In the genomic region with DNA sequence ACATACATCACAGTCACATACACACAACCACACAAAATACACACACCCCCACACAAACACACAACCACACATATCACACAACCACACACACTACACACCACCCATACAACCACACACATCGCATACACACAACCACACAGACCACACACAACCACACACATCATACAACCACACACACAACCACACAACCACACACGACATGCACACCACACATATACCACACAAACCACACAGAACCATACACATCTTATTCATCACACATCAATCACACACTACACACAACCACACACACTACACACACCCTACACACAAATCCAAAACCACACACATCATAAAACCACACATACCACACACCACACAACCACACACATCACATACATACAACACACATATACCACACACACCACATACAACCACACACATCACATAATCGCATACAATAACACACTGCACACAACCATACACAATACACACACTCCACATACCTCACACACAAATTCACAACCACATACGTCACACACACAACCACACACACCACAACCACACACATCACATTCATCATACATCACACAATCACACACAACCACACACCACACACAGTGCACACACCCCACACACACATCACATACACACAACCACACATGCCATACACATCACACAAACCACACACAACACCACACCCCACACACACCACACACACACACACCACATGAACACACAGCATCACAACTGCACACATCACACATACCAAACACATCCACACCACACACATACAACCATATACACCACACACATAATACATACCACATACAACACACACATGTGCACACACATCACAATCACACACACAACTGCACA, we compare ENCODE assay signal across 2 cellular contexts.
TF ChIP-seq lines count a peak whose summit lies in the region.

No MANE protein-coding gene starts in this region.

TF ChIP-seq in IMR-90, 13 proteins besides CTCF, POLR2A, EP300 and RAD21:
- no peak for TF ChIP-seq BHLHE40 (IDR thresholded peaks at IDR 0.05; ENCODE audit: low read depth, low read length)

TF ChIP-seq in K562, 482 proteins besides CTCF, POLR2A, EP300 and RAD21 (continues in another document):
- TF ChIP-seq RBM22 (IDR thresholded peaks at IDR 0.05; ENCODE audit: low read depth, low read length, poor library complexity, severe bottlenecking): no peak
- TF ChIP-seq, protein P1, sequence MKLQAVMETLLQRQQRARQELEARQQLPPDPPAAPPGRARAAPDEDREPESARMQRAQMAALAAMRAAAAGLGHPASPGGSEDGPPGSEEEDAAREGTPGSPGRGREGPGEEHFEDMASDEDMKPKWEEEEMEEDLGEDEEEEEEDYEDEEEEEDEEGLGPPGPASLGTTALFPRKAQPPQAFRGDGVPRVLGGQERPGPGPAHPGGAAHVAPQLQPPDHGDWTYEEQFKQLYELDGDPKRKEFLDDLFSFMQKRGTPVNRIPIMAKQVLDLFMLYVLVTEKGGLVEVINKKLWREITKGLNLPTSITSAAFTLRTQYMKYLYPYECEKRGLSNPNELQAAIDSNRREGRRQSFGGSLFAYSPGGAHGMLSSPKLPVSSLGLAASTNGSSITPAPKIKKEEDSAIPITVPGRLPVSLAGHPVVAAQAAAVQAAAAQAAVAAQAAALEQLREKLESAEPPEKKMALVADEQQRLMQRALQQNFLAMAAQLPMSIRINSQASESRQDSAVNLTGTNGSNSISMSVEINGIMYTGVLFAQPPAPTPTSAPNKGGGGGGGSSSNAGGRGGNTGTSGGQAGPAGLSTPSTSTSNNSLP (IDR thresholded peaks at IDR 0.05; ENCODE audit: borderline replicate concordance, low read depth, low read length): no peak
- TF ChIP-seq MYBL2 (IDR thresholded peaks at IDR 0.05; ENCODE audit: low read depth): no peak
- no peak; the same call in 1 of the 2 replicates for TF ChIP-seq MYBL2 (CRISPR knock-in tag; IDR thresholded peaks at IDR 0.05; ENCODE audit: borderline replicate concordance)
- TF ChIP-seq NFE2 (IDR thresholded peaks at IDR 0.05; ENCODE audit: low read depth): no peak
- peak; percentile 66; the same call in 1 of the 2 replicates for TF ChIP-seq NBN (IDR thresholded peaks at IDR 0.05; ENCODE audit: low read depth)
- 0 out of 4 replicates have a peak, but pooled peaks have one; percentile 23 to 34 for TF ChIP-seq FOXK2 (conservative IDR thresholded peaks at IDR 0.05 in 1 of 2, IDR thresholded peaks at IDR 0.05 in 1 of 2; ENCODE audit: low read depth in 2 of 2)
- TF ChIP-seq KAT7 (CRISPR knock-in tag; IDR thresholded peaks at IDR 0.05; ENCODE audit: borderline replicate concordance): no peak
- no peak for TF ChIP-seq POLR2G (IDR thresholded peaks at IDR 0.05; ENCODE audit: low read depth, low read length)
- TF ChIP-seq, protein P2, sequence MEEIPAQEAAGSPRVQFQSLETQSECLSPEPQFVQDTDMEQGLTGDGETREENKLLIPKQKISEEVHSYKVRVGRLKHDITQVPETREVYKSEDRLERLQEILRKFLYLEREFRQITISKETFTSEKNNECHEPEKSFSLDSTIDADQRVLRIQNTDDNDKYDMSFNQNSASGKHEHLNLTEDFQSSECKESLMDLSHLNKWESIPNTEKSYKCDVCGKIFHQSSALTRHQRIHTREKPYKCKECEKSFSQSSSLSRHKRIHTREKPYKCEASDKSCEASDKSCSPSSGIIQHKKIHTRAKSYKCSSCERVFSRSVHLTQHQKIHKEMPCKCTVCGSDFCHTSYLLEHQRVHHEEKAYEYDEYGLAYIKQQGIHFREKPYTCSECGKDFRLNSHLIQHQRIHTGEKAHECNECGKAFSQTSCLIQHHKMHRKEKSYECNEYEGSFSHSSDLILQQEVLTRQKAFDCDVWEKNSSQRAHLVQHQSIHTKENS (CRISPR knock-in tag; IDR thresholded peaks at IDR 0.05): no peak
- no peak for TF ChIP-seq ZNF79 (CRISPR knock-in tag; IDR thresholded peaks at IDR 0.05; ENCODE audit: low read depth)
- TF ChIP-seq ZNF184 (CRISPR knock-in tag; IDR thresholded peaks at IDR 0.05): no peak
- TF ChIP-seq ZNF408 (CRISPR knock-in tag; IDR thresholded peaks at IDR 0.05; ENCODE audit: low read depth): no peak
- TF ChIP-seq SP2 (IDR thresholded peaks at IDR 0.05; ENCODE audit: extremely low read depth, low read depth, low read length, poor library complexity, severe bottlenecking): no peak
- TF ChIP-seq RAD51 (IDR thresholded peaks at IDR 0.05; ENCODE audit: borderline replicate concordance, low read depth): no peak
- no peak for TF ChIP-seq ZNF77 (CRISPR knock-in tag; IDR thresholded peaks at IDR 0.05)
- no peak for TF ChIP-seq ZNF785 (CRISPR knock-in tag; IDR thresholded peaks at IDR 0.05)
- TF ChIP-seq MYNN (IDR thresholded peaks at IDR 0.05): no peak
- TF ChIP-seq MYNN (CRISPR knock-in tag; IDR thresholded peaks at IDR 0.05): no peak
- TF ChIP-seq POLR2AphosphoS2 (IDR thresholded peaks at IDR 0.05; ENCODE audit: low read length): no peak
- TF ChIP-seq RBM17 (IDR thresholded peaks at IDR 0.05; ENCODE audit: borderline replicate concordance, low read depth, low read length): no peak
- TF ChIP-seq SREBF2 (CRISPR knock-in tag; IDR thresholded peaks at IDR 0.05): no peak
- TF ChIP-seq CBX8 (IDR thresholded peaks at IDR 0.05; ENCODE audit: borderline replicate concordance, extremely low read depth, low read depth, low read length, poor library complexity, severe bottlenecking): no peak
- no peak for TF ChIP-seq PPARD (CRISPR knock-in tag; IDR thresholded peaks at IDR 0.05)
- TF ChIP-seq PHF20 (IDR thresholded peaks at IDR 0.05; ENCODE audit: partially characterized antibody): peak; percentile 87
- TF ChIP-seq SETDB1 (IDR thresholded peaks at IDR 0.05; ENCODE audit: low read length): no peak
- no peak for TF ChIP-seq ZNF239 (CRISPR knock-in tag; IDR thresholded peaks at IDR 0.05)
- TF ChIP-seq, protein P3, sequence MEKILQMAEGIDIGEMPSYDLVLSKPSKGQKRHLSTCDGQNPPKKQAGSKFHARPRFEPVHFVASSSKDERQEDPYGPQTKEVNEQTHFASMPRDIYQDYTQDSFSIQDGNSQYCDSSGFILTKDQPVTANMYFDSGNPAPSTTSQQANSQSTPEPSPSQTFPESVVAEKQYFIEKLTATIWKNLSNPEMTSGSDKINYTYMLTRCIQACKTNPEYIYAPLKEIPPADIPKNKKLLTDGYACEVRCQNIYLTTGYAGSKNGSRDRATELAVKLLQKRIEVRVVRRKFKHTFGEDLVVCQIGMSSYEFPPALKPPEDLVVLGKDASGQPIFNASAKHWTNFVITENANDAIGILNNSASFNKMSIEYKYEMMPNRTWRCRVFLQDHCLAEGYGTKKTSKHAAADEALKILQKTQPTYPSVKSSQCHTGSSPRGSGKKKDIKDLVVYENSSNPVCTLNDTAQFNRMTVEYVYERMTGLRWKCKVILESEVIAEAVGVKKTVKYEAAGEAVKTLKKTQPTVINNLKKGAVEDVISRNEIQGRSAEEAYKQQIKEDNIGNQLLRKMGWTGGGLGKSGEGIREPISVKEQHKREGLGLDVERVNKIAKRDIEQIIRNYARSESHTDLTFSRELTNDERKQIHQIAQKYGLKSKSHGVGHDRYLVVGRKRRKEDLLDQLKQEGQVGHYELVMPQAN (IDR thresholded peaks at IDR 0.05; ENCODE audit: borderline replicate concordance): peak; percentile 64; the same call in 1 of the 2 replicates
- no peak for TF ChIP-seq ZNF589 (CRISPR knock-in tag; IDR thresholded peaks at IDR 0.05; ENCODE audit: low read depth)
- TF ChIP-seq, protein P4, sequence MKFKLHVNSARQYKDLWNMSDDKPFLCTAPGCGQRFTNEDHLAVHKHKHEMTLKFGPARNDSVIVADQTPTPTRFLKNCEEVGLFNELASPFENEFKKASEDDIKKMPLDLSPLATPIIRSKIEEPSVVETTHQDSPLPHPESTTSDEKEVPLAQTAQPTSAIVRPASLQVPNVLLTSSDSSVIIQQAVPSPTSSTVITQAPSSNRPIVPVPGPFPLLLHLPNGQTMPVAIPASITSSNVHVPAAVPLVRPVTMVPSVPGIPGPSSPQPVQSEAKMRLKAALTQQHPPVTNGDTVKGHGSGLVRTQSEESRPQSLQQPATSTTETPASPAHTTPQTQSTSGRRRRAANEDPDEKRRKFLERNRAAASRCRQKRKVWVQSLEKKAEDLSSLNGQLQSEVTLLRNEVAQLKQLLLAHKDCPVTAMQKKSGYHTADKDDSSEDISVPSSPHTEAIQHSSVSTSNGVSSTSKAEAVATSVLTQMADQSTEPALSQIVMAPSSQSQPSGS (CRISPR knock-in tag; IDR thresholded peaks at IDR 0.05): 0 out of 2 replicates have a peak, but pooled peaks have one; percentile 44
- TF ChIP-seq ESRRA (IDR thresholded peaks at IDR 0.05; ENCODE audit: borderline replicate concordance, low read depth): no peak
- peak; percentile 39; the same call in 1 of the 2 replicates for TF ChIP-seq ARID2 (IDR thresholded peaks at IDR 0.05)
- TF ChIP-seq, protein P5, sequence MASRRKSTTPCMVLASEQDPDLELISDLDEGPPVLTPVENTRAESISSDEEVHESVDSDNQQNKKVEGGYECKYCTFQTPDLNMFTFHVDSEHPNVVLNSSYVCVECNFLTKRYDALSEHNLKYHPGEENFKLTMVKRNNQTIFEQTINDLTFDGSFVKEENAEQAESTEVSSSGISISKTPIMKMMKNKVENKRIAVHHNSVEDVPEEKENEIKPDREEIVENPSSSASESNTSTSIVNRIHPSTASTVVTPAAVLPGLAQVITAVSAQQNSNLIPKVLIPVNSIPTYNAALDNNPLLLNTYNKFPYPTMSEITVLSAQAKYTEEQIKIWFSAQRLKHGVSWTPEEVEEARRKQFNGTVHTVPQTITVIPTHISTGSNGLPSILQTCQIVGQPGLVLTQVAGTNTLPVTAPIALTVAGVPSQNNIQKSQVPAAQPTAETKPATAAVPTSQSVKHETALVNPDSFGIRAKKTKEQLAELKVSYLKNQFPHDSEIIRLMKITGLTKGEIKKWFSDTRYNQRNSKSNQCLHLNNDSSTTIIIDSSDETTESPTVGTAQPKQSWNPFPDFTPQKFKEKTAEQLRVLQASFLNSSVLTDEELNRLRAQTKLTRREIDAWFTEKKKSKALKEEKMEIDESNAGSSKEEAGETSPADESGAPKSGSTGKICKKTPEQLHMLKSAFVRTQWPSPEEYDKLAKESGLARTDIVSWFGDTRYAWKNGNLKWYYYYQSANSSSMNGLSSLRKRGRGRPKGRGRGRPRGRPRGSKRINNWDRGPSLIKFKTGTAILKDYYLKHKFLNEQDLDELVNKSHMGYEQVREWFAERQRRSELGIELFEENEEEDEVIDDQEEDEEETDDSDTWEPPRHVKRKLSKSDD (conservative IDR thresholded peaks at IDR 0.05; ENCODE audit: low read length): no peak; the same call in 1 of the 2 replicates
- no peak for TF ChIP-seq POLR3A (IDR thresholded peaks at IDR 0.05; ENCODE audit: borderline replicate concordance, extremely low read depth, insufficient read depth, insufficient read length)
- TF ChIP-seq MCM7 (IDR thresholded peaks at IDR 0.05): peak in 1 of 2 experiments; percentile 88; a peak in 2 of 4 replicates
- TF ChIP-seq, protein P6, sequence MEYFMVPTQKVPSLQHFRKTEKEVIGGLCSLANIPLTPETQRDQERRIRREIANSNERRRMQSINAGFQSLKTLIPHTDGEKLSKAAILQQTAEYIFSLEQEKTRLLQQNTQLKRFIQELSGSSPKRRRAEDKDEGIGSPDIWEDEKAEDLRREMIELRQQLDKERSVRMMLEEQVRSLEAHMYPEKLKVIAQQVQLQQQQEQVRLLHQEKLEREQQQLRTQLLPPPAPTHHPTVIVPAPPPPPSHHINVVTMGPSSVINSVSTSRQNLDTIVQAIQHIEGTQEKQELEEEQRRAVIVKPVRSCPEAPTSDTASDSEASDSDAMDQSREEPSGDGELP (CRISPR knock-in tag; IDR thresholded peaks at IDR 0.05; ENCODE audit: borderline replicate concordance): no peak
- no peak for TF ChIP-seq ZNF583 (CRISPR knock-in tag; IDR thresholded peaks at IDR 0.05)
- TF ChIP-seq ZNF232 (CRISPR knock-in tag; IDR thresholded peaks at IDR 0.05): no peak
- TF ChIP-seq PML (IDR thresholded peaks at IDR 0.05; ENCODE audit: low read length): no peak
- TF ChIP-seq, protein P7, sequence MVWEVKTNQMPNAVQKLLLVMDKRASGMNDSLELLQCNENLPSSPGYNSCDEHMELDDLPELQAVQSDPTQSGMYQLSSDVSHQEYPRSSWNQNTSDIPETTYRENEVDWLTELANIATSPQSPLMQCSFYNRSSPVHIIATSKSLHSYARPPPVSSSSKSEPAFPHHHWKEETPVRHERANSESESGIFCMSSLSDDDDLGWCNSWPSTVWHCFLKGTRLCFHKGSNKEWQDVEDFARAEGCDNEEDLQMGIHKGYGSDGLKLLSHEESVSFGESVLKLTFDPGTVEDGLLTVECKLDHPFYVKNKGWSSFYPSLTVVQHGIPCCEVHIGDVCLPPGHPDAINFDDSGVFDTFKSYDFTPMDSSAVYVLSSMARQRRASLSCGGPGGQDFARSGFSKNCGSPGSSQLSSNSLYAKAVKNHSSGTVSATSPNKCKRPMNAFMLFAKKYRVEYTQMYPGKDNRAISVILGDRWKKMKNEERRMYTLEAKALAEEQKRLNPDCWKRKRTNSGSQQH (CRISPR knock-in tag; IDR thresholded peaks at IDR 0.05): peak; percentile 96; the same call in 1 of the 2 replicates
- no peak for TF ChIP-seq COPS2 (conservative IDR thresholded peaks at IDR 0.05)
- no peak for TF ChIP-seq SMARCA4 (IDR thresholded peaks at IDR 0.05)
- TF ChIP-seq ZNF263 (CRISPR knock-in tag; IDR thresholded peaks at IDR 0.05; ENCODE audit: borderline replicate concordance): no peak
- TF ChIP-seq ZNF586 (CRISPR knock-in tag; conservative IDR thresholded peaks at IDR 0.05): no peak
- TF ChIP-seq ZNF57 (CRISPR knock-in tag; IDR thresholded peaks at IDR 0.05): 0 out of 2 replicates have a peak, but pooled peaks have one; percentile 27
- TF ChIP-seq ADNP (tag; IDR thresholded peaks at IDR 0.05): peak; percentile 86
- TF ChIP-seq, protein P8, sequence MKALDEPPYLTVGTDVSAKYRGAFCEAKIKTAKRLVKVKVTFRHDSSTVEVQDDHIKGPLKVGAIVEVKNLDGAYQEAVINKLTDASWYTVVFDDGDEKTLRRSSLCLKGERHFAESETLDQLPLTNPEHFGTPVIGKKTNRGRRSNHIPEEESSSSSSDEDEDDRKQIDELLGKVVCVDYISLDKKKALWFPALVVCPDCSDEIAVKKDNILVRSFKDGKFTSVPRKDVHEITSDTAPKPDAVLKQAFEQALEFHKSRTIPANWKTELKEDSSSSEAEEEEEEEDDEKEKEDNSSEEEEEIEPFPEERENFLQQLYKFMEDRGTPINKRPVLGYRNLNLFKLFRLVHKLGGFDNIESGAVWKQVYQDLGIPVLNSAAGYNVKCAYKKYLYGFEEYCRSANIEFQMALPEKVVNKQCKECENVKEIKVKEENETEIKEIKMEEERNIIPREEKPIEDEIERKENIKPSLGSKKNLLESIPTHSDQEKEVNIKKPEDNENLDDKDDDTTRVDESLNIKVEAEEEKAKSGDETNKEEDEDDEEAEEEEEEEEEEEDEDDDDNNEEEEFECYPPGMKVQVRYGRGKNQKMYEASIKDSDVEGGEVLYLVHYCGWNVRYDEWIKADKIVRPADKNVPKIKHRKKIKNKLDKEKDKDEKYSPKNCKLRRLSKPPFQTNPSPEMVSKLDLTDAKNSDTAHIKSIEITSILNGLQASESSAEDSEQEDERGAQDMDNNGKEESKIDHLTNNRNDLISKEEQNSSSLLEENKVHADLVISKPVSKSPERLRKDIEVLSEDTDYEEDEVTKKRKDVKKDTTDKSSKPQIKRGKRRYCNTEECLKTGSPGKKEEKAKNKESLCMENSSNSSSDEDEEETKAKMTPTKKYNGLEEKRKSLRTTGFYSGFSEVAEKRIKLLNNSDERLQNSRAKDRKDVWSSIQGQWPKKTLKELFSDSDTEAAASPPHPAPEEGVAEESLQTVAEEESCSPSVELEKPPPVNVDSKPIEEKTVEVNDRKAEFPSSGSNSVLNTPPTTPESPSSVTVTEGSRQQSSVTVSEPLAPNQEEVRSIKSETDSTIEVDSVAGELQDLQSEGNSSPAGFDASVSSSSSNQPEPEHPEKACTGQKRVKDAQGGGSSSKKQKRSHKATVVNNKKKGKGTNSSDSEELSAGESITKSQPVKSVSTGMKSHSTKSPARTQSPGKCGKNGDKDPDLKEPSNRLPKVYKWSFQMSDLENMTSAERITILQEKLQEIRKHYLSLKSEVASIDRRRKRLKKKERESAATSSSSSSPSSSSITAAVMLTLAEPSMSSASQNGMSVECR (CRISPR knock-in tag; IDR thresholded peaks at IDR 0.05): no peak
- no peak for TF ChIP-seq PTRF (tag; IDR thresholded peaks at IDR 0.05)
